In genomic region chr7:92447239-92448184, GRCh38 we compare ENCODE assay signal across 1 cellular context.
TF ChIP-seq lines count a peak whose summit lies in the region.

GATAD1 (plus strand) TSS chr7:92447482; CDS start chr7:92447730, 248 bp downstream.

TF ChIP-seq in A549, 52 proteins besides CTCF, POLR2A, EP300 and RAD21 (continued from another document):
- TF ChIP-seq PBX3 (IDR thresholded peaks at IDR 0.05) (no peak; the same call in 1 of the 2 replicates), HMGXB4 (CRISPR knock-in tag; IDR thresholded peaks at IDR 0.05; ENCODE audit: borderline replicate concordance) (peak; percentile 80; the same call in 1 of the 2 replicates), ELK1 (IDR thresholded peaks at IDR 0.05; ENCODE audit: low read depth, low read length) (no peak), FOSB (CRISPR knock-in tag; IDR thresholded peaks at IDR 0.05) (no peak), POLR2AphosphoS2 (conservative IDR thresholded peaks at IDR 0.05; ENCODE audit: low read length) (no peak), SREBF2 (IDR thresholded peaks at IDR 0.05) (no peak), HEYL (CRISPR knock-in tag; IDR thresholded peaks at IDR 0.05) (no peak), HDAC2 (IDR thresholded peaks at IDR 0.05) (no peak), MAX (IDR thresholded peaks at IDR 0.05) (peak; percentile 54)
